6 cellular contexts compared by ENCODE assay signal in genomic region chr19:35775046-35775297, GRCh38. TPM values are rescaled to one million over a fixed set of nuclear protein-coding genes. Genes with fewer than 3 reads are reported as not detected.
A peak's percentile ranks its signal among the peaks of the same experiment; 100 is the strongest.
DNase-seq lines count a peak whose midpoint lies in the region; ATAC-seq and TF ChIP-seq lines count a peak whose summit lies in the region.

No MANE protein-coding gene starts in this region.

- WGBS in H9 (ENCODE audit: extremely low coverage, insufficient read length, low lambda C conversion rate) = no CpG with 5 or more reads among the region's 9 CpGs

- ATAC-seq in GM21786 (IDR thresholded peaks at IDR 0.05; ENCODE audit: unreplicated experiment) = no peak

- TF ChIP-seq CTCF in H9 (conservative IDR thresholded peaks at IDR 0.05) (no peak), brain (conservative IDR thresholded peaks at IDR 0.05) (no peak), neural crest cell (conservative IDR thresholded peaks at IDR 0.05) (no peak)

- H3K27ac ChIP-seq in H9 (ENCODE audit: insufficient read length, low read depth, low read length) = no peak overlapping the region

- H4K8ac ChIP-seq in H9 (replicated peaks; ENCODE audit: insufficient read length, low read depth, low read length) = no peak overlapping the region

- H3K79me2 ChIP-seq in H9 (ENCODE audit: insufficient read depth, low read length) = no peaks in the 10 kb centered on the region

- H2AK5ac ChIP-seq in H9 (ENCODE audit: insufficient read length, low read length) = no peak overlapping the region

- H4K20me1 ChIP-seq in H9 (ENCODE audit: control insufficient read depth, insufficient read depth, insufficient read length) = no peaks in the 10 kb centered on the region

- no peaks in the 10 kb centered on the region for H3K27me3 ChIP-seq in H9 (ENCODE audit: insufficient read depth, low read length)

- H3K4me1 ChIP-seq in H9 (ENCODE audit: insufficient read depth, low read length) = peaks cover 5% of the 10 kb centered on the region; the same call in 1 of the 2 replicates

- no peak overlapping the region for H3K23ac ChIP-seq in H9 (ENCODE audit: insufficient read length, low read depth, low read length)

- H3K4me3 Mint-ChIP-seq in H9 (peak overlapping the region; percentile 65 to 88), brain (peak overlapping the region; percentile 83 to 96 (median 92)), neural crest cell (peak overlapping the region; percentile 91)

- H3K79me1 ChIP-seq in H9 (ENCODE audit: insufficient read depth, low read depth, low read length, poor library complexity, severe bottlenecking) = no peaks in the 10 kb centered on the region

- H3K4me1 Mint-ChIP-seq in H9 = peaks cover 25 to 29% of the 10 kb centered on the region in 2 experiments
- H3K4me1 Mint-ChIP-seq in brain = peaks cover 46% of the 10 kb centered on the region
- H3K4me1 Mint-ChIP-seq in neural crest cell = peaks cover 34% of the 10 kb centered on the region

- no peak overlapping the region for H3K14ac ChIP-seq in H9 (ENCODE audit: insufficient read depth, low read length)

- H3K27ac Mint-ChIP-seq in H9 (no peak overlapping the region), brain (peak overlapping the region; percentile 46 to 86 (median 75)), neural crest cell (ENCODE audit: unreplicated experiment) (no peak overlapping the region)

- H3K9ac ChIP-seq in H9 (ENCODE audit: extremely low read depth, insufficient read length, low read length) = no peak overlapping the region

- H2BK20ac ChIP-seq in H9 (ENCODE audit: low read depth, low read length, poor library complexity, severe bottlenecking) = no peak overlapping the region

- no peak overlapping the region for H2BK12ac ChIP-seq in H9 (ENCODE audit: insufficient read length, low read depth, low read length)

- H3T11ph ChIP-seq in H9 (ENCODE audit: low read length) = no peak overlapping the region

- H4K91ac ChIP-seq in H9 (ENCODE audit: insufficient read length, low read depth, low read length) = no peak overlapping the region

- no peak overlapping the region for H2BK5ac ChIP-seq in H9 (ENCODE audit: insufficient read length, low read length)

- no peak overlapping the region for H4K5ac ChIP-seq in H9 (ENCODE audit: insufficient read length, low read depth, low read length)

- H3K23me2 ChIP-seq in H9 (ENCODE audit: insufficient read length, low read depth, low read length, poor library complexity, severe bottlenecking) = peaks cover 5% of the 10 kb centered on the region

- no peak overlapping the region for H3K18ac ChIP-seq in H9 (ENCODE audit: insufficient read length, low read depth, low read length)

- H3K4me2 ChIP-seq in H9 (ENCODE audit: insufficient read depth, insufficient read length, low read length) = no peak overlapping the region

- no peaks in the 10 kb centered on the region; a peak in 1 of 5 replicates for H3K9me3 Mint-ChIP-seq in H9
- H3K9me3 Mint-ChIP-seq in brain = no peaks in the 10 kb centered on the region
- no peaks in the 10 kb centered on the region for H3K9me3 Mint-ChIP-seq in neural crest cell

- H3K27me3 Mint-ChIP-seq in H9 (ENCODE audit: low read depth) (peaks cover 45% of the 10 kb centered on the region), brain (peaks cover 6% of the 10 kb centered on the region), neural crest cell (ENCODE audit: low read depth) (peaks cover 9% of the 10 kb centered on the region)

- no peak overlapping the region for H3K56ac ChIP-seq in H9 (ENCODE audit: insufficient read length, low read depth, low read length)

- no peak overlapping the region for H2BK120ac ChIP-seq in H9 (ENCODE audit: low read depth, low read length, poor library complexity, severe bottlenecking)

- DNase-seq in H9 = no peak
- DNase-seq in neural crest cell (ENCODE audit: low read depth, low spot score) = no peak
- no peak for DNase-seq in germinal center (ENCODE audit: low spot score)
- no peak for DNase-seq in hypothalamus (lab: John Stamatoyannopoulos, UW)

- no peak overlapping the region for H3K4ac ChIP-seq in H9 (ENCODE audit: low read depth, low read length)

- H2AFZ ChIP-seq in H9 (ENCODE audit: low read length) = no peak overlapping the region

- H2BK15ac ChIP-seq in H9 (ENCODE audit: low read depth, low read length) = no peak overlapping the region

- H3K36me3 Mint-ChIP-seq in H9 (ENCODE audit: insufficient read depth in 1 of 3, low read depth in 3 of 3) (peaks cover 0 to 8% (median 2%) of the 10 kb centered on the region in 3 experiments; a peak in 3 of 7 replicates), brain (peaks cover 23% of the 10 kb centered on the region), neural crest cell (ENCODE audit: low read depth) (peaks cover 2% of the 10 kb centered on the region)

- no peaks in the 10 kb centered on the region for H3K9me3 ChIP-seq in H9 (ENCODE audit: control insufficient read depth, low read depth, low read length)

RNA-seq across cellular contexts. Expression of gene ARHGAP33, which starts 0.4 kb away (rescaled TPM):
- total RNA-seq in H9 (2021) (18.7 and 19.5 TPM in 2 replicates), neural crest cell (109 and 110 TPM in 2 replicates)
- polyA plus RNA-seq in brain (ENCODE audit: insufficient read depth, low read depth, low replicate concordance) = 53.2 TPM

RNA-seq across cellular contexts. Expression of gene PROSER3, which starts 17.0 kb away (rescaled TPM):
- total RNA-seq in H9 (2021) (21.8 and 29.1 TPM in 2 replicates), neural crest cell (63.4 and 64.0 TPM in 2 replicates)
- 18.7 TPM for polyA plus RNA-seq in brain (ENCODE audit: insufficient read depth, low read depth, low replicate concordance)

RNA-seq across cellular contexts. Expression of gene HSPB6, which starts 18.1 kb away (rescaled TPM):
- 0.37 TPM in 2 replicates for total RNA-seq in H9 (2021)
- 25.1 TPM for polyA plus RNA-seq in brain (ENCODE audit: insufficient read depth, low read depth, low replicate concordance)
- 0.37 and 0.64 TPM in 2 replicates for total RNA-seq in neural crest cell

RNA-seq across cellular contexts. Expression of gene LIN37, which starts 26.6 kb away (rescaled TPM):
- total RNA-seq in H9 (2021) (4.7 and 5.9 TPM in 2 replicates), neural crest cell (7.5 and 12.5 TPM in 2 replicates)
- polyA plus RNA-seq in brain (ENCODE audit: insufficient read depth, low read depth, low replicate concordance) = 21.2 TPM

RNA-seq across cellular contexts. Expression of gene PSENEN, which starts 29.5 kb away (rescaled TPM):
- total RNA-seq in H9 (2021) (69.7 and 77.7 TPM in 2 replicates), neural crest cell (67.3 and 69.2 TPM in 2 replicates)
- polyA plus RNA-seq in brain (ENCODE audit: insufficient read depth, low read depth, low replicate concordance) = 153 TPM

Comparison
In these comparisons a context has a peak if more than half of its experiments do, and no peak if none do; other contexts are left out.
1. H3K27ac Mint-ChIP-seq: peak in brain (5 of 5); none in H9 (0 of 3) and neural crest cell (single experiment).
2. Peak in every context shown above with its lines, with median percentiles within 50 percentile points of each other: H3K4me3 Mint-ChIP-seq.